In genomic region chr10:34406463-34407138, GRCh38 we compare ENCODE assay signal across 20 cellular contexts.
"Had no signal": no experiment of that assay in that cellular context is flagged by ENCODE, and none has a peak within 500 bp of the region (broad histone marks: within the 10 kb centered on the region; RNA-seq: fewer than 3 reads in every experiment).

No MANE protein-coding gene starts in this region.

- H3K4me3 Mint-ChIP-seq: activated T-cell treated with anti-CD3 and anti-CD28 coated beads, Interleukin-2, amount 50 U/mL, for 72 hours; dendritic cell treated with granulocyte-macrophage colony-stimulating factor and Interleukin-4, amounts not matched to agents 40 ng/mL and 50 ng/mL, for 4 days; naive thymus-derived CD4-positive, alpha-beta T cell; stimulated activated naive CD8-positive, alpha-beta T cell treated with anti-CD3 and anti-CD28 coated beads, Interleukin-15, amount 100 ng/mL, for 72 hours; type B pancreatic cell had no signal

- H3K27me3 Mint-ChIP-seq: dendritic cell treated with granulocyte-macrophage colony-stimulating factor and Interleukin-4, amounts not matched to agents 40 ng/mL and 50 ng/mL, for 4 days; stimulated activated naive CD8-positive, alpha-beta T cell treated with anti-CD3 and anti-CD28 coated beads, Interleukin-15, amount 100 ng/mL, for 72 hours; type B pancreatic cell had no signal

- H3K36me3 ChIP-seq: ascending aorta, esophagus squamous epithelium, heart right ventricle, left ventricle myocardium inferior, ovary, suprapubic skin had no signal

- H3K27ac Mint-ChIP-seq: activated T-cell treated with anti-CD3 and anti-CD28 coated beads, Interleukin-2, amount 50 U/mL, for 72 hours; dendritic cell treated with granulocyte-macrophage colony-stimulating factor and Interleukin-4, amounts not matched to agents 40 ng/mL and 50 ng/mL, for 4 days; naive thymus-derived CD4-positive, alpha-beta T cell; type B pancreatic cell had no signal

- H3K4me3 ChIP-seq: ascending aorta, esophagus squamous epithelium, heart right ventricle, left ventricle myocardium inferior, ovary, psoas muscle, skin epidermis, suprapubic skin had no signal

- H3K4me1 Mint-ChIP-seq: stimulated activated naive CD8-positive, alpha-beta T cell treated with anti-CD3 and anti-CD28 coated beads, Interleukin-15, amount 100 ng/mL, for 72 hours had no signal

- ATAC-seq: activated T-cell treated with anti-CD3 and anti-CD28 coated beads, Interleukin-2, amount 50 U/mL, for 72 hours; naive thymus-derived CD4-positive, alpha-beta T cell; stimulated activated naive CD8-positive, alpha-beta T cell treated with anti-CD3 and anti-CD28 coated beads, Interleukin-15, amount 100 ng/mL, for 72 hours had no signal

- H3K36me3 Mint-ChIP-seq: naive thymus-derived CD4-positive, alpha-beta T cell had no signal

- H3K27ac ChIP-seq: ascending aorta, esophagus squamous epithelium, heart right ventricle, left ventricle myocardium inferior, ovary, psoas muscle, suprapubic skin had no signal

- DNase-seq: activated CD4-positive, alpha-beta T cell treated with anti-CD3 and anti-CD28 coated beads for 1 hour; activated effector memory CD4-positive, alpha-beta T cell treated with anti-CD3 and anti-CD28 coated beads, Interleukin-2, amount 50 U/mL, for 16 hours; activated naive CD4-positive, alpha-beta T cell treated with anti-CD3 and anti-CD28 coated beads, Interleukin-2, amount 50 U/mL, for 16 hours; activated T-cell treated with anti-CD3 and anti-CD28 coated beads, Interleukin-2, amount 50 U/mL, for 72 hours; effector memory CD4-positive, alpha-beta T cell; esophagus squamous epithelium; ovary; stimulated activated CD4-positive, alpha-beta T cell treated with anti-CD3 and anti-CD28 coated beads, Interleukin-15, amount 100 ng/mL, for 24 hours; stimulated activated CD4-positive, alpha-beta T cell treated with anti-CD3 and anti-CD28 coated beads, Interleukin-2, amount 100 ng/mL, for 48 hours; stimulated activated naive CD8-positive, alpha-beta T cell treated with anti-CD3 and anti-CD28 coated beads, Interleukin-15, amount 100 ng/mL, for 72 hours had no signal

- H3K9me3 Mint-ChIP-seq: activated T-cell treated with anti-CD3 and anti-CD28 coated beads, Interleukin-2, amount 50 U/mL, for 72 hours; dendritic cell treated with granulocyte-macrophage colony-stimulating factor and Interleukin-4, amounts not matched to agents 40 ng/mL and 50 ng/mL, for 4 days; stimulated activated naive CD8-positive, alpha-beta T cell treated with anti-CD3 and anti-CD28 coated beads, Interleukin-15, amount 100 ng/mL, for 72 hours had no signal

- FAIRE-seq: bronchial epithelial cell had no signal

- H3K27me3 ChIP-seq: ascending aorta, esophagus squamous epithelium, heart right ventricle, ovary, suprapubic skin had no signal

- H3K9me3 ChIP-seq: ascending aorta, esophagus squamous epithelium, heart right ventricle, left ventricle myocardium inferior, ovary, psoas muscle, suprapubic skin had no signal
